In genomic region chr5:139805545-139805944, GRCh38 we compare ENCODE assay signal across 30 cellular contexts. TPM values are rescaled to one million over a fixed set of nuclear protein-coding genes. Genes with fewer than 3 reads are reported as not detected.
"Had no signal": no experiment of that assay in that cellular context is flagged by ENCODE, and none has a peak within 500 bp of the region (broad histone marks: within the 10 kb centered on the region; RNA-seq: fewer than 3 reads in every experiment).

No MANE protein-coding gene starts in this region.

- H3K4me3 ChIP-seq: ascending aorta, breast epithelium, cardiac muscle cell, heart left ventricle had no signal

- H3K4me1 ChIP-seq: ascending aorta, breast epithelium, heart left ventricle had no signal

- H3K9me3 ChIP-seq: ascending aorta, breast epithelium, heart left ventricle had no signal

- FAIRE-seq: colon, endometrium, endothelial cell of umbilical vein, frontal cortex had no signal

- H3K36me3 ChIP-seq: ascending aorta, breast epithelium, cardiac muscle cell, heart left ventricle had no signal

- H3K27ac ChIP-seq: ascending aorta, breast epithelium, cardiac muscle cell, epithelial cell of prostate, heart left ventricle had no signal

- H3K27me3 ChIP-seq: ascending aorta, breast epithelium had no signal

- ATAC-seq: activated CD4-positive, alpha-beta T cell treated with anti-CD3 and anti-CD28 coated beads for 36 hours; activated naive CD4-positive, alpha-beta T cell treated with anti-CD3 and anti-CD28 coated beads, Interleukin-2, amount 50 U/mL, for 72 hours; activated T-cell treated with anti-CD3 and anti-CD28 coated beads, Interleukin-2, amount 50 U/mL, for 72 hours; heart left ventricle had no signal

- DNase-seq: activated CD4-positive, alpha-beta memory T cell treated with anti-CD3 and anti-CD28 coated beads, Interleukin-2, amount 10 ng/mL, durations not matched to agents 7 days and 5 days; activated CD4-positive, alpha-beta T cell treated with anti-CD3 and anti-CD28 coated beads for 36 hours; activated CD4-positive, alpha-beta T cell treated with anti-CD3 and anti-CD28 coated beads, Interleukin-2, amount 10 ng/mL, durations not matched to agents 7 days and 5 days; activated CD4-positive, alpha-beta T cell treated with anti-CD3 and anti-CD28 coated beads, Interleukin-2, amount 50 U/mL, for 4 hours; activated CD4-positive, CD25-positive, alpha-beta regulatory T cell; activated CD4-positive, CD25-positive, alpha-beta regulatory T cell treated with anti-CD3 and anti-CD28 coated beads, Interleukin-2, amount 50 U/mL, for 72 hours; activated CD8-positive, alpha-beta memory T cell treated with anti-CD3 and anti-CD28 coated beads, Interleukin-2, amount 50 U/mL, for 48 hours; activated gamma-delta T cell; activated naive CD4-positive, alpha-beta T cell; activated naive CD4-positive, alpha-beta T cell treated with anti-CD3 and anti-CD28 coated beads, Interleukin-2, amount 10 ng/mL, durations not matched to agents 7 days and 5 days; activated naive CD8-positive, alpha-beta T cell treated with anti-CD3 and anti-CD28 coated beads, Interleukin-2, amount 10 ng/mL, durations not matched to agents 7 days and 5 days; activated T-cell treated with anti-CD3 and anti-CD28 coated beads for 4 hours; activated T-cell treated with anti-CD3 and anti-CD28 coated beads, Interleukin-2, amount 50 U/mL, for 24 hours; activated T-cell treated with anti-CD3 and anti-CD28 coated beads, Interleukin-2, amount 50 U/mL, for 72 hours; cortex of kidney; dermis blood vessel endothelial cell; effector CD8-positive, alpha-beta T cell; foreskin fibroblast; T-helper 2 cell had no signal

RNA-seq across cellular contexts. Expression of gene PSD2, which starts 9.9 kb away (rescaled TPM):
- total RNA-seq: activated CD4-positive, alpha-beta memory T cell treated with anti-CD3 and anti-CD28 coated beads, Interleukin-2, amount 10 ng/mL, durations not matched to agents 7 days and 5 days; activated CD4-positive, alpha-beta T cell treated with anti-CD3 and anti-CD28 coated beads for 36 hours; activated CD4-positive, alpha-beta T cell treated with anti-CD3 and anti-CD28 coated beads, Interleukin-2, amount 10 ng/mL, durations not matched to agents 7 days and 5 days; activated naive CD4-positive, alpha-beta T cell treated with anti-CD3 and anti-CD28 coated beads, Interleukin-2, amount 50 U/mL, for 72 hours; activated T-cell treated with anti-CD3 and anti-CD28 coated beads, Interleukin-2, amount 50 U/mL, for 72 hours; ascending aorta; endothelial cell of umbilical vein; T-helper 1 cell treated with Interleukin-12 subunit alpha and Interleukin-12 subunit beta and Interleukin-4 antibody, amounts not matched to agents 30 ng/mL and 1 ng/mL, for 36 hours had no signal
- polyA plus RNA-seq: endothelial cell of umbilical vein had no signal
